1 cellular context compared by ENCODE assay signal in the genomic region with DNA sequence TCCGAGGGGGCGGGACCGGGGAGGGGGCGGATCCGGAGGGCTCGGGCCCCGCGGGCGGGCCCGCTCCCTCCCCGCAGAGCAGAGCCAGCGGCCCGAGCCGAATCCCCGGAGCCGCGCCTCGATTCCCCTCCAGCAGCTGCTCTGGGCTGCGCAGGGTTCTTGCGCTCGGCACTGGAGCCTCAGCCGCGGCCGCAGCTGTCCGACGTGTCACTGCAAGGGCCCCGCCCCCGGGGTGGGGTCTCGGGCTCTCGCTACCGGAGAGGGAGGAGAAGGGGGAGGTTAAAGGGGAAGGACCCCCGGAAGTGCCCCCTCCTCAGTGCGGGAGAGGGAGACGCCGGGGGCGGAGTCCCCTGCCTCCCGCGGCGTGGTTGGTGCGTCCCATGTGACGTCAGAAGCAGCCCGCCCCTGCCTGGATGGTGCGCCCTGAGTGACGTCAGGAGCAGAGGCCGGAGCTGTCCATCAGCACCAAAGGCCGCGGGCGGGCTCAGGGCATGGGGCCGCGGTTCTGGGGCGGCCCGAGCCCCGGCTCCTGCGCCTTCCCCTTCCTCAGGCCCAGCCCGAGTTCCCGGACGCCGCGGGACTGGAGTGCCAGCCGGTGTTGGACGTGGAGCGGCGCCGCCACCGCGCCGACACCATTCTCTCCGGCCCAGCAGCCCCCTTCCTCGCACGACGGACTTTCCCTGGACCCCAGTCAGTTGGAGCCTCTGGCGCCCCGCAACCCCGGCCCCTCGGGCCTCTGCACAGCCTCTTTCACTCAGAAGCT.
TF ChIP-seq lines count a peak whose summit lies in the region.

Gene CHPF (minus strand): TSS at position 214 of the 763 bp plus-strand sequence. CDS start 271 bp downstream, outside the sequence.
A gene with protein sequence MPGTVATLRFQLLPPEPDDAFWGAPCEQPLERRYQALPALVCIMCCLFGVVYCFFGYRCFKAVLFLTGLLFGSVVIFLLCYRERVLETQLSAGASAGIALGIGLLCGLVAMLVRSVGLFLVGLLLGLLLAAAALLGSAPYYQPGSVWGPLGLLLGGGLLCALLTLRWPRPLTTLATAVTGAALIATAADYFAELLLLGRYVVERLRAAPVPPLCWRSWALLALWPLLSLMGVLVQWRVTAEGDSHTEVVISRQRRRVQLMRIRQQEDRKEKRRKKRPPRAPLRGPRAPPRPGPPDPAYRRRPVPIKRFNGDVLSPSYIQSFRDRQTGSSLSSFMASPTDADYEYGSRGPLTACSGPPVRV (plus strand): TSS at position 433 of the 763 bp plus-strand sequence. CDS start 700 bp downstream, outside the sequence.

TF ChIP-seq in A549, 52 proteins besides CTCF, POLR2A, EP300 and RAD21 (continued from another document):
- peak; percentile 56; the same call in 1 of the 2 replicates for TF ChIP-seq RFX5 (IDR thresholded peaks at IDR 0.05)
- peak; percentile 78 for TF ChIP-seq EHMT2 (IDR thresholded peaks at IDR 0.05; ENCODE audit: low read depth)
- TF ChIP-seq FOSL2 (IDR thresholded peaks at IDR 0.05) = no peak
- TF ChIP-seq FOSL2 (CRISPR knock-in tag; IDR thresholded peaks at IDR 0.05) = peak; percentile 59; the same call in 1 of the 2 replicates
- TF ChIP-seq MAZ (IDR thresholded peaks at IDR 0.05; ENCODE audit: borderline replicate concordance, low read depth, low read length) = peak; percentile 94; the same call in 1 of the 2 replicates
